In the genomic region with DNA sequence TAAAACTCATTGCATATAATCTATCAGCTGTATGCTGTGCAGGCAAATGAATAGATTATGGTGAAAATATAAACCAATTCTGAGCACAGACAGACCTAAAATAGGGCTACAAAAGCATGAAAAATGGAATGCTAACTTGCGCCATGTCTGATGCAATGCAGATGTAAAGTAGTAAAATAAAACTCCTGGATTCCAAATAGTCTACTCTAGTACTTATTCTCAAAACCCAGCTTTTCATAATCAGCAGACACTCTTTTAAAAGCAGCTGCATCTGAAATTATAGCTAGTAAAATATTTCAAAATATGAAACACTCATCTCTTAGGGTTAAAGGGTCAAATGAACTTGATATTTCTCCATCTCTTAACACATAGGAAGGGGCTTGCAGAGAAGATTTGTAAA, we compare ENCODE assay signal across 23 cellular contexts. TPM values are rescaled to one million over a fixed set of nuclear protein-coding genes. Genes with fewer than 3 reads are reported as not detected.
DNase-seq lines count a peak whose midpoint lies in the region; ATAC-seq and TF ChIP-seq lines count a peak whose summit lies in the region.
"Had no signal": no experiment of that assay in that cellular context is flagged by ENCODE, and none has a peak within 500 bp of the region (broad histone marks: within the 10 kb centered on the region; RNA-seq: fewer than 3 reads in every experiment).

No MANE protein-coding gene starts in this region.

- no peak overlapping the region for H3K27ac ChIP-seq in PC-3 (ENCODE audit: low read length)
- H3K27ac ChIP-seq: KMS-11 had no signal

- no peaks in the 10 kb centered on the region for H3K36me3 ChIP-seq in PC-3 (ENCODE audit: low read depth, low read length)

- TF ChIP-seq CTCF in AG10803 (conservative IDR thresholded peaks at IDR 0.05; ENCODE audit: low read length) (no peak), fibroblast of villous mesenchyme (IDR thresholded peaks at IDR 0.05; ENCODE audit: insufficient read depth, low read depth, low read length) (no peak), omental fat pad (IDR thresholded peaks at IDR 0.05) (no peak), PC-3 (conservative IDR thresholded peaks at IDR 0.05; ENCODE audit: low read depth, low read length) (no peak)

- BruUV-seq in PC-3 (replicated peaks; lab: Mats Ljungman, UMichigan) = no TSS peak

- CTCF ChIA-PET in PC-3 (lab: Charles Lee) = no interaction called here

- ATAC-seq in omental fat pad (ENCODE audit: low FRiP score) (no peak), PC-3 (no peak), GM18907 (IDR thresholded peaks at IDR 0.05; ENCODE audit: unreplicated experiment) (no peak)
- ATAC-seq: GM23338, Panc1, SK-N-SH treated with all-trans-retinoic acid at 6 μM for 48 hours had no signal

- H3K27me3 ChIP-seq in PC-3 (ENCODE audit: low read length) = no peaks in the 10 kb centered on the region

- H3K4me2 ChIP-seq in PC-3 (ENCODE audit: low read length) = no peak overlapping the region
- H3K4me2 ChIP-seq: GM23338, KMS-11 had no signal

- H4K20me1 ChIP-seq in PC-3 (ENCODE audit: low read length) = no peaks in the 10 kb centered on the region

- DNase-seq in AG10803 (ENCODE audit: low read depth) (peak; percentile 80), GM03348 (ENCODE audit: low spot score) (peak; percentile 22), amniotic epithelial cell (ENCODE audit: low read depth) (peak; percentile 44), fibroblast of villous mesenchyme (ENCODE audit: low read depth) (peak; percentile 92), omental fat pad (ENCODE audit: low spot score) (no peak), PC-3 (no peak)
- DNase-seq: CD8-positive, alpha-beta memory T cell; DMS 273 treated with DMSO at 0.1 percent for 48 hours; DMS79; GF-D8; H9; NCI-H1048; NCI-H1417; NCI-H1694 treated with DMSO at 0.1 percent for 48 hours; NCI-H2081; NCI-H2227 treated with DMSO at 0.1 percent for 48 hours; NCI-H526 treated with DMSO at 0.1 percent for 48 hours; SHP77 treated with DMSO at 0.1 percent for 48 hours had no signal

- no peaks in the 10 kb centered on the region for H3K9me2 ChIP-seq in PC-3 (replicated peaks; ENCODE audit: low read length)

- no peaks in the 10 kb centered on the region for H3K9me3 ChIP-seq in PC-3 (ENCODE audit: low read length)

- peaks cover 32% of the 10 kb centered on the region for H3K79me2 ChIP-seq in PC-3 (ENCODE audit: low read length)

- peaks cover 15% of the 10 kb centered on the region for H3K4me1 ChIP-seq in PC-3 (ENCODE audit: insufficient read depth, low read length)

- H3K4me3 ChIP-seq in AG10803 (ENCODE audit: low read length) = no peak overlapping the region
- no peak overlapping the region for H3K4me3 ChIP-seq in fibroblast of villous mesenchyme (ENCODE audit: low read depth, low read length)
- H3K4me3 ChIP-seq in PC-3 (ENCODE audit: low read length) = no peak overlapping the region
- H3K4me3 ChIP-seq: GM23338 had no signal

- intact Hi-C loops in PC-3 (cut with micrococcal nuclease) = no loop called here

- no peak overlapping the region for H3K9ac ChIP-seq in PC-3 (ENCODE audit: low read length)
- H3K9ac ChIP-seq: KMS-11 had no signal

- no peak overlapping the region for H2AFZ ChIP-seq in PC-3 (ENCODE audit: low read length)
- H2AFZ ChIP-seq: GM23338 had no signal

- POLR2A ChIA-PET in PC-3 (lab: Charles Lee; ENCODE audit: unreplicated experiment) = no interaction called here

- H3F3A ChIP-seq in PC-3 (ENCODE audit: low read length, unreplicated experiment) = no peaks in the 10 kb centered on the region

RNA-seq across cellular contexts. Expression of gene POMP, which starts 4.7 kb away (rescaled TPM):
- total RNA-seq in fibroblast of villous mesenchyme (107 and 108 TPM in 2 replicates), omental fat pad (10 to 100 TPM; 67.4 to 85.0 (median 81.4) TPM), PC-3 (2014; rRNA removed) (64.4 and 92.8 TPM in 2 replicates)

Comparison
In these comparisons a context has a peak if more than half of its experiments do, and no peak if none do; other contexts are left out.
1. DNase-seq: peak in AG10803 (single experiment), GM03348 (single experiment), amniotic epithelial cell (single experiment) and fibroblast of villous mesenchyme (single experiment); none in omental fat pad (single experiment) and PC-3 (single experiment).